7 cellular contexts compared by ENCODE assay signal in the genomic region with DNA sequence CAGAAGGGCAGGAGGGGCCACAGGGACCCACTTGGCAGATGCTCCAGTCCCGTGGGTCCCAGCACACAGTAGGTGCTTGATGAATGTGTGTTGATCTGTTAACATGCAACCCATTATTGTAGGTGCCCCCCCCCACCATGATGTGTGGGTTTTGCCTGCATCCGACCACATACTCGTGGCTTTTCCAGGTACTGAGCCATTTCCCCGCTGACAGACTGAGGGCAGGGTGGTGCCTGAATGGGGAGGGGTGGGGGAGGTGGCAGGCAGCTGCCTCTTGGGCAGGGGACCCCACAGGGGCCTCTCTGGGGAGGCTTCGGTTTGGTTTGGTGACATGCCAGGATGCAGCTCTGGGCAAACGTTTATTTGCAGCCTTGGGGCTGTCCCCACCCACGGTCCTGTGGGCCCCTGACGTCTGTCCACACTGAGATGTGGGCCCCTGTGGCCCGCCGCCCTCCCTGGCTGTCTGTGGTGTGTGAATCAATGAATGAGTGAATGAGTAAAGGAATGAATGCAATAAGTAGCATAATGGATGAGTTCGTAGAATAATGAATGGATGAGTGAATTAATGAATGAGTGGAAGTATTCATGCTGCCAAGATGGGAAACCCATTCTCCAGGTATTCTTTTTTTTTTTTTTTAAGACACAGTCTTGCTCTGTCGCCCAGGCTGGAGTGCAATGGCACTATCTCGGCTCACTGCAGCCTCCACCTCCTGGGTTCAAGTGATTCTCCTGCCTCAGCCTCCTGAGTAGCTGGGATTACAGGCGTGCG. TPM values are rescaled to one million over a fixed set of nuclear protein-coding genes. Genes with fewer than 3 reads are reported as not detected.
A peak's percentile ranks its signal among the peaks of the same experiment; 100 is the strongest.
DNase-seq lines count a peak whose midpoint lies in the region; ATAC-seq and TF ChIP-seq lines count a peak whose summit lies in the region.

No MANE protein-coding gene starts in this region.

- intact Hi-C loops in colonic mucosa (cut with DNase I) (no loop called here), gastrocnemius medialis (cut with DNase I; ENCODE audit: low total_unique reads) (no loop called here)

- TF ChIP-seq CTCF in colonic mucosa (IDR thresholded peaks at IDR 0.05): no peak
- TF ChIP-seq CTCF in gastrocnemius medialis (IDR thresholded peaks at IDR 0.05 in 4 of 5, conservative IDR thresholded peaks at IDR 0.05 in 1 of 5): no peak

- no peak for TF ChIP-seq POLR2A in gastrocnemius medialis (IDR thresholded peaks at IDR 0.05)

- H3K27me3 ChIP-seq in colonic mucosa: no peaks in the 10 kb centered on the region
- H3K27me3 ChIP-seq in gastrocnemius medialis: no peaks in the 10 kb centered on the region

- H3K9me3 ChIP-seq in colonic mucosa (no peaks in the 10 kb centered on the region), gastrocnemius medialis (no peaks in the 10 kb centered on the region)

- H3K27ac ChIP-seq in colonic mucosa (peak overlapping the region; percentile 46), gastrocnemius medialis (peak overlapping the region; percentile 86 to 98 (median 93))

- no peak overlapping the region for H3K4me3 ChIP-seq in colonic mucosa
- H3K4me3 ChIP-seq in gastrocnemius medialis: no peak overlapping the region

- peak; percentile 48 for DNase-seq in activated CD4-positive, alpha-beta T cell treated with anti-CD3 and anti-CD28 coated beads for 1 hour
- DNase-seq in colonic mucosa: no peak
- no peak for DNase-seq in gastrocnemius medialis
- DNase-seq in AG08396 (ENCODE audit: low spot score): no peak
- DNase-seq in DMS 273 (lab: John Stamatoyannopoulos, UW; ENCODE audit: unreplicated experiment): no peak

- no peaks in the 10 kb centered on the region for H3K36me3 ChIP-seq in colonic mucosa
- no peaks in the 10 kb centered on the region for H3K36me3 ChIP-seq in gastrocnemius medialis

- peak; percentile 51 for ATAC-seq in HG02938 (IDR thresholded peaks at IDR 0.05; ENCODE audit: unreplicated experiment)
- no peak for ATAC-seq in gastrocnemius medialis
- ATAC-seq in GM19455 (IDR thresholded peaks at IDR 0.05; ENCODE audit: unreplicated experiment): no peak

- in situ Hi-C loops in gastrocnemius medialis (cut with MboI; ENCODE audit: low sequenced_read_pairs in 4 of 4): no loop called here

- H3K9ac ChIP-seq in colonic mucosa (ENCODE audit: low read depth in 2 of 2, low read length in 2 of 2): peak overlapping the region in 1 of 2 donors; percentile 43

- H3K4me1 ChIP-seq in colonic mucosa (peaks cover 10% of the 10 kb centered on the region), gastrocnemius medialis (peaks cover 5 to 9% of the 10 kb centered on the region in 2 donors)

RNA-seq across cellular contexts. Expression of gene JUND, which starts 9.0 kb away (rescaled TPM):
- total RNA-seq in colonic mucosa (100 to 1,000 TPM; 177 to 418 TPM), gastrocnemius medialis (100 to 1,000 TPM in 3 of 4 donors, 10 to 100 TPM in 1; 67.2 to 258 (median 221) TPM)

RNA-seq across cellular contexts. Expression of gene IQCN, which starts 16.2 kb away (rescaled TPM):
- 1 to 10 TPM; 1.7 to 3.0 TPM for total RNA-seq in colonic mucosa
- under 1 TPM; 0.20 to 0.61 (median 0.39) TPM for total RNA-seq in gastrocnemius medialis

RNA-seq across cellular contexts. Expression of gene LSM4, which starts 32.4 kb away (rescaled TPM):
- total RNA-seq in colonic mucosa: 100 to 1,000 TPM; 128 to 308 TPM
- total RNA-seq in gastrocnemius medialis: 100 to 1,000 TPM; 122 to 294 (median 193) TPM

RNA-seq across cellular contexts. Expression of gene PGPEP1, which starts 50.0 kb away (rescaled TPM):
- total RNA-seq in colonic mucosa (10 to 100 TPM; 62.6 to 99.0 TPM), gastrocnemius medialis (10 to 100 TPM; 11.7 to 42.3 (median 23.6) TPM)
